Comparison of ENCODE assay signal across 8 cellular contexts in the genomic region with DNA sequence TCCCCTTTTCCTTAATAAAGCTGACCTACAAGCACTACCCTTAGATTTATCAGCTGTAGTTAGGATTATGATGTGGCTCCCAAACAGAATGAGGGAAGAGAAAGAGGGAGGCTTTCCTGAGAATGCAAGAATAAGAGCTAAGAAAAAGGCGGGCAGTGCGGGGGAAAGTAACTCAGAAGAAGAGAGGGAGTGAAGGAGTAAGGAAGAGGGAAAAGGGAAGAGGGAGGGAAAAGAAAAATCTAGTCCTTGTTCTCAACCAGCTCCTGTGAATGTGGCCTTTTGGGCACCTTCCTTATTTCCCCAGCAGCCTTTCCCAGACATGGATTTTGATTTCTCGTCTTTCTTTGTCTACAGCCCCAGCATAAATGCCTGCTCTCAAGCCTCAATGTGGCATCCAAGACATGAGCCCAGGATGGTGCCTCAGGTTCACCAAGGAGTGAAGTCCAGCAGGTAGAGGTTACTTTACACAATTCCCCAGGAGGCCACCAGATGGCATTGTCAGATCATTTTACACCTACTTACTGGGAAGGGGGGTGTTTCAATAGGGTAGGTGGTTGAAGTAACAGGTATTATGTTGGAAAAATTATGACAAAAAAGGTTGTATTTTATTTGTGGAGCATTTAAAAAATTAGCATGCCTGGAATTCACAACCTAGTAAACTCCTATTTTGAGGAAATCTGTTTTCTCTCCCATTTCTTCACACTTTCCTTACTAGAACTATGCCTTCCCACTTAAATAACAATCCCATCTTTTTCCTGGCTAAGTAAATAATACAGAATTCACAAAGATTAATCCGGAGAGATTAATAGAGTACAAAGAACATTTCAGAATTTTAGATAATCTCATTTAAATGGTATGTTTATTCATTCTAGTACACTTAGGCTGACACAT.
DNase-seq lines count a peak whose midpoint lies in the region; ATAC-seq, FAIRE-seq and TF ChIP-seq lines count a peak whose summit lies in the region.

No MANE protein-coding gene starts in this region.

- no peak overlapping the region for H3K9ac ChIP-seq in K562 (ENCODE audit: insufficient read depth in 1 of 2, low read depth in 2 of 2, low read length in 2 of 2)

- POLR2A ChIA-PET in AG04450 (lab: Yijun Ruan, JAX): no interaction called here
- POLR2A ChIA-PET in K562 (lab: Yijun Ruan, JAX): no interaction called here

- TF ChIP-seq CTCF in AG04450 (IDR thresholded peaks at IDR 0.05; ENCODE audit: low read depth, low read length) (peak; percentile 79), GM12874 (IDR thresholded peaks at IDR 0.05; ENCODE audit: insufficient read depth, low read depth, low read length) (peak; percentile 71), K562 (IDR thresholded peaks at IDR 0.05 in 2 of 3, conservative IDR thresholded peaks at IDR 0.05 in 1 of 3; ENCODE audit: insufficient read depth in 2 of 3, low read depth in 1 of 3, low read length in 3 of 3) (peak; percentile 44 to 65 (median 57); a peak in 5 of 6 replicates)

- 0% methylated on average over 4 of the region's 4 CpGs for WGBS in K562 (ENCODE audit: insufficient coverage, low coverage, missing lambda C conversion rate)

- H4K20me1 ChIP-seq in K562 (replicated peaks; ENCODE audit: control insufficient read depth, insufficient read depth, low read length): no peaks in the 10 kb centered on the region

- H3K9me3 ChIP-seq in AG04450 (ENCODE audit: control insufficient read depth, insufficient read depth, low read length) (no peaks in the 10 kb centered on the region), K562 (replicated peaks; ENCODE audit: control insufficient read depth, insufficient read depth, low read depth, low read length) (no peaks in the 10 kb centered on the region)

- in situ Hi-C loops in K562 (cut with MboI): loop anchor here (10.0 kb wide), 1 partner anchor 103 kb away; a partner anchor contains a TSS

- no peaks in the 10 kb centered on the region for H3K4me1 ChIP-seq in K562 (replicated peaks in 1 of 2; ENCODE audit: control insufficient read depth in 2 of 2, insufficient read depth in 2 of 2, low read length in 2 of 2)

- BruUV-seq in K562 (replicated peaks; lab: Mats Ljungman, UMichigan): no TSS peak

- DNase-seq in AG04450 (ENCODE audit: low read depth, low spot score) (no peak), RPMI8226 (peak; percentile 63), K562 (ENCODE audit: extremely low read depth in 1 of 4, low spot score in 3 of 4) (peak; percentile 32 to 58 (median 38)), kidney tubule cell (ENCODE audit: low spot score) (peak; percentile 51)
- peak in 2 of 3 experiments; percentile 10 to 18 for DNase-seq in stimulated activated CD4-positive, alpha-beta T cell treated with anti-CD3 and anti-CD28 coated beads, TNF-alpha, amount 100 ng/mL, for 4 hours (ENCODE audit: low read depth in 3 of 3)

- peak; percentile 64 for ATAC-seq in HG03060 (IDR thresholded peaks at IDR 0.05; ENCODE audit: low read depth, unreplicated experiment)
- ATAC-seq in K562: peak; percentile 86
- no peak for ATAC-seq in HG02840 (IDR thresholded peaks at IDR 0.05; ENCODE audit: low FRiP score, unreplicated experiment)

- no peaks in the 10 kb centered on the region for H3K27me3 ChIP-seq in AG04450 (ENCODE audit: control insufficient read depth, insufficient read depth, low read length)
- H3K27me3 ChIP-seq in K562 (ENCODE audit: control insufficient read depth in 2 of 2, insufficient read depth in 2 of 2, low read length in 2 of 2): no peaks in the 10 kb centered on the region

- intact Hi-C loops in K562 (cut with micrococcal nuclease): loop anchor here (1.0 to 5.0 kb wide), 3 partner anchors 112 to 1161 kb away; a partner anchor contains a TSS

- peak; percentile 54 to 68 for TF ChIP-seq RAD21 in K562 (CRISPR knock-in tag; conservative IDR thresholded peaks at IDR 0.05 in 1 of 2, IDR thresholded peaks at IDR 0.05 in 1 of 2)

- no peak for TF ChIP-seq EP300 in K562 (IDR thresholded peaks at IDR 0.05; ENCODE audit: low read length)

- no peak overlapping the region for H2AFZ ChIP-seq in K562 (ENCODE audit: low read depth, low read length)

- no peaks in the 10 kb centered on the region for H3K79me2 ChIP-seq in K562 (ENCODE audit: control insufficient read depth, insufficient read depth, low read length)

- TF ChIP-seq POLR2A in K562 (conservative IDR thresholded peaks at IDR 0.05): no peak

- CTCF ChIA-PET in AG04450 (lab: Charles Lee) (interaction anchor here (0.6 to 12.5 kb wide), 19 partner anchors 9 to 1336 kb away, joined by 3 to 249 read pairs (median 4); a partner anchor contains a TSS), K562 (lab: Yijun Ruan, JAX; ENCODE audit: low intra/inter-chr PET ratio) (interaction anchor here (0.6 to 1.4 kb wide), 5 partner anchors 100 to 670 kb away, joined by 3 to 7 read pairs (median 4); no protein-coding TSS in a partner anchor)

- no peaks in the 10 kb centered on the region for H3K9me1 ChIP-seq in K562 (ENCODE audit: control insufficient read depth, insufficient read depth, low read length)

- H3K4me2 ChIP-seq in K562 (ENCODE audit: insufficient read depth, low read length): no peak overlapping the region

- no peaks in the 10 kb centered on the region for H3K36me3 ChIP-seq in K562 (ENCODE audit: control insufficient read depth, insufficient read depth, low read length)

- FAIRE-seq in K562 (lab: Jason Lieb, UNC): peak; percentile 70

- H3K27ac ChIP-seq in AG04450 (ENCODE audit: low read depth, low read length): no peak overlapping the region
- no peak overlapping the region for H3K27ac ChIP-seq in K562 (ENCODE audit: extremely low read depth, low read depth, low read length)

- H3K4me3 ChIP-seq in AG04450 (ENCODE audit: low read depth, low read length) (no peak overlapping the region), K562 (no peak overlapping the region)

TF ChIP-seq in K562, 482 proteins besides CTCF, POLR2A, EP300 and RAD21:
- TF ChIP-seq EP400 (IDR thresholded peaks at IDR 0.05): no peak
- TF ChIP-seq ZNF707 (CRISPR knock-in tag; conservative IDR thresholded peaks at IDR 0.05): no peak
- TF ChIP-seq, protein P1, sequence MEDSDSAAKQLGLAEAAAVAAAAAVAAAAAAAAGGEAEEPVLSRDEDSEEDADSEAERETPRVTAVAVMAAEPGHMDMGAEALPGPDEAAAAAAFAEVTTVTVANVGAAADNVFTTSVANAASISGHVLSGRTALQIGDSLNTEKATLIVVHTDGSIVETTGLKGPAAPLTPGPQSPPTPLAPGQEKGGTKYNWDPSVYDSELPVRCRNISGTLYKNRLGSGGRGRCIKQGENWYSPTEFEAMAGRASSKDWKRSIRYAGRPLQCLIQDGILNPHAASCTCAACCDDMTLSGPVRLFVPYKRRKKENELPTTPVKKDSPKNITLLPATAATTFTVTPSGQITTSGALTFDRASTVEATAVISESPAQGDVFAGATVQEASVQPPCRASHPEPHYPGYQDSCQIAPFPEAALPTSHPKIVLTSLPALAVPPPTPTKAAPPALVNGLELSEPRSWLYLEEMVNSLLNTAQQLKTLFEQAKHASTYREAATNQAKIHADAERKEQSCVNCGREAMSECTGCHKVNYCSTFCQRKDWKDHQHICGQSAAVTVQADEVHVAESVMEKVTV (CRISPR knock-in tag; IDR thresholded peaks at IDR 0.05): peak; percentile 49; the same call in 1 of the 2 replicates
- TF ChIP-seq, protein P2, sequence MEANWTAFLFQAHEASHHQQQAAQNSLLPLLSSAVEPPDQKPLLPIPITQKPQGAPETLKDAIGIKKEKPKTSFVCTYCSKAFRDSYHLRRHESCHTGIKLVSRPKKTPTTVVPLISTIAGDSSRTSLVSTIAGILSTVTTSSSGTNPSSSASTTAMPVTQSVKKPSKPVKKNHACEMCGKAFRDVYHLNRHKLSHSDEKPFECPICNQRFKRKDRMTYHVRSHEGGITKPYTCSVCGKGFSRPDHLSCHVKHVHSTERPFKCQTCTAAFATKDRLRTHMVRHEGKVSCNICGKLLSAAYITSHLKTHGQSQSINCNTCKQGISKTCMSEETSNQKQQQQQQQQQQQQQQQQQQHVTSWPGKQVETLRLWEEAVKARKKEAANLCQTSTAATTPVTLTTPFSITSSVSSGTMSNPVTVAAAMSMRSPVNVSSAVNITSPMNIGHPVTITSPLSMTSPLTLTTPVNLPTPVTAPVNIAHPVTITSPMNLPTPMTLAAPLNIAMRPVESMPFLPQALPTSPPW (CRISPR knock-in tag; IDR thresholded peaks at IDR 0.05): peak; percentile 47
- TF ChIP-seq SMC3 (conservative IDR thresholded peaks at IDR 0.05; ENCODE audit: insufficient read depth, low read depth, low read length): peak; percentile 63
